9 cellular contexts compared by ENCODE assay signal in genomic region chr16:29663020-29663828, GRCh38. TPM values are rescaled to one million over a fixed set of nuclear protein-coding genes. Genes with fewer than 3 reads are reported as not detected.
DNase-seq lines count a peak whose midpoint lies in the region; ATAC-seq and TF ChIP-seq lines count a peak whose summit lies in the region.
"Had no signal": no experiment of that assay in that cellular context is flagged by ENCODE, and none has a peak within 500 bp of the region (broad histone marks: within the 10 kb centered on the region; RNA-seq: fewer than 3 reads in every experiment).

A gene with protein sequence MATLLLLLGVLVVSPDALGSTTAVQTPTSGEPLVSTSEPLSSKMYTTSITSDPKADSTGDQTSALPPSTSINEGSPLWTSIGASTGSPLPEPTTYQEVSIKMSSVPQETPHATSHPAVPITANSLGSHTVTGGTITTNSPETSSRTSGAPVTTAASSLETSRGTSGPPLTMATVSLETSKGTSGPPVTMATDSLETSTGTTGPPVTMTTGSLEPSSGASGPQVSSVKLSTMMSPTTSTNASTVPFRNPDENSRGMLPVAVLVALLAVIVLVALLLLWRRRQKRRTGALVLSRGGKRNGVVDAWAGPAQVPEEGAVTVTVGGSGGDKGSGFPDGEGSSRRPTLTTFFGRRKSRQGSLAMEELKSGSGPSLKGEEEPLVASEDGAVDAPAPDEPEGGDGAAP (plus strand): TSS chr16:29663247. CDS start chr16:29663729, 482 bp downstream.

- H3K4me3 ChIP-seq in GM23338 = no peak within 1 kb of the TSS
- peak within 1 kb of the TSS; percentile 11 for H3K4me3 ChIP-seq in coronary artery

- no peaks in the 10 kb centered on the region for H3K36me3 ChIP-seq in GM23338 (ENCODE audit: insufficient read depth)

- H3K4me1 Mint-ChIP-seq in GM23338 (peaks cover 37% of the 10 kb centered on the region), T-cell (peaks cover 59 to 84% (median 76%) of the 10 kb centered on the region in 3 donors)
- H3K4me1 Mint-ChIP-seq in stimulated activated naive B cell treated with anti-CD40 and anti-IgM and Interleukin-4, amounts not matched to agents 10 μg/mL and 1 μg/mL and 100 μg/mL, for 72 hours = peaks cover 51 to 71% of the 10 kb centered on the region in 2 donors

- H3K9me2 ChIP-seq in GM23338 (ENCODE audit: insufficient read depth) = no peaks in the 10 kb centered on the region

- peaks cover 13% of the 10 kb centered on the region; the same call in 1 of the 2 replicates for H3F3A ChIP-seq in GM23338 (replicated peaks; ENCODE audit: low read depth)

- TF ChIP-seq CTCF in GM23338 (conservative IDR thresholded peaks at IDR 0.05; ENCODE audit: low read depth in 2 of 2) (no peak), coronary artery (IDR thresholded peaks at IDR 0.05) (no peak)

- H3K9me3 Mint-ChIP-seq in GM23338 (no peaks in the 10 kb centered on the region), T-cell (no peaks in the 10 kb centered on the region)
- H3K9me3 Mint-ChIP-seq in stimulated activated naive B cell treated with anti-CD40 and anti-IgM and Interleukin-4, amounts not matched to agents 10 μg/mL and 1 μg/mL and 100 μg/mL, for 72 hours = no peaks in the 10 kb centered on the region
- H3K9me3 Mint-ChIP-seq: neural crest cell had no signal

- H3K27ac Mint-ChIP-seq in GM23338 = no peak within 1 kb of the TSS
- peak within 1 kb of the TSS; percentile 96 to 98 for H3K27ac Mint-ChIP-seq in T-cell
- H3K27ac Mint-ChIP-seq in stimulated activated naive B cell treated with anti-CD40 and anti-IgM and Interleukin-4, amounts not matched to agents 10 μg/mL and 1 μg/mL and 100 μg/mL, for 72 hours = peak within 1 kb of the TSS; percentile 92

- ATAC-seq in GM23338 (no peak), T-cell (replicated peaks in 1 of 4) (peak; percentile 32 to 52 (median 48)), HG02678 (IDR thresholded peaks at IDR 0.05; ENCODE audit: unreplicated experiment) (no peak), HG02763 (IDR thresholded peaks at IDR 0.05; ENCODE audit: unreplicated experiment) (no peak), HG03025 (IDR thresholded peaks at IDR 0.05; ENCODE audit: low FRiP score, unreplicated experiment) (no peak)
- peak in 1 of 2 donors; percentile 10 for ATAC-seq in stimulated activated naive B cell treated with anti-CD40 and anti-IgM and Interleukin-4, amounts not matched to agents 10 μg/mL and 1 μg/mL and 100 μg/mL, for 72 hours (replicated peaks)

- H3K36me3 Mint-ChIP-seq in GM23338 (ENCODE audit: low read depth) (no peaks in the 10 kb centered on the region), T-cell (peaks cover 4% of the 10 kb centered on the region)
- H3K36me3 Mint-ChIP-seq in stimulated activated naive B cell treated with anti-CD40 and anti-IgM and Interleukin-4, amounts not matched to agents 10 μg/mL and 1 μg/mL and 100 μg/mL, for 72 hours = peaks cover 19 to 33% of the 10 kb centered on the region in 2 donors

- no peaks in the 10 kb centered on the region for H3K79me2 ChIP-seq in GM23338 (replicated peaks; ENCODE audit: insufficient read depth)

- H4K20me1 ChIP-seq in GM23338 (replicated peaks; ENCODE audit: insufficient read depth) = no peaks in the 10 kb centered on the region

- H3K27ac ChIP-seq in GM23338 (ENCODE audit: low read depth) (no peak within 1 kb of the TSS), coronary artery (no peak within 1 kb of the TSS)

- no peak within 1 kb of the TSS; the same call in 2 of the 3 replicates for H3K4me3 Mint-ChIP-seq in GM23338
- H3K4me3 Mint-ChIP-seq in T-cell = peak within 1 kb of the TSS; percentile 96 to 99 (median 98)
- peak within 1 kb of the TSS; percentile 87 to 97 for H3K4me3 Mint-ChIP-seq in stimulated activated naive B cell treated with anti-CD40 and anti-IgM and Interleukin-4, amounts not matched to agents 10 μg/mL and 1 μg/mL and 100 μg/mL, for 72 hours
- H3K4me3 Mint-ChIP-seq: neural crest cell had no signal

- H3K27me3 ChIP-seq in GM23338 (ENCODE audit: insufficient read depth) = no peaks in the 10 kb centered on the region

- POLR2A ChIA-PET in T-cell (lab: Charles Lee) = interaction anchor here in 1 of 2 donors (0.6 kb wide), 1 partner anchor 905 kb away, joined by 5 read pairs; no protein-coding TSS in a partner anchor

- CTCF ChIA-PET in T-cell (lab: Charles Lee) = interaction anchor here (0.5 to 0.7 kb wide), 4 partner anchors 20 to 828 kb away, joined by 3 to 5 read pairs (median 3); no protein-coding TSS in a partner anchor

- peaks cover 18% of the 10 kb centered on the region for H3K4me1 ChIP-seq in GM23338 (ENCODE audit: insufficient read depth)

- peak within 1 kb of the TSS; percentile 38; the same call in 1 of the 2 replicates for H2AFZ ChIP-seq in GM23338

- DNase-seq in GM23338 (ENCODE audit: low spot score) = peak; percentile 28
- DNase-seq in T-cell = peak in 12 of 34 experiments; percentile 9 to 57 (median 34)
- DNase-seq in coronary artery (ENCODE audit: low spot score) = no peak
- DNase-seq in stimulated activated naive B cell treated with anti-CD40 and anti-IgM and Interleukin-4, amounts not matched to agents 10 μg/mL and 1 μg/mL and 100 μg/mL, for 72 hours = peak; percentile 46
- DNase-seq in ureter (ENCODE audit: low spot score) = no peak

- peaks cover 16% of the 10 kb centered on the region for H3K27me3 Mint-ChIP-seq in GM23338 (ENCODE audit: insufficient read depth, low read depth, poor library complexity)
- H3K27me3 Mint-ChIP-seq in T-cell = no peaks in the 10 kb centered on the region
- H3K27me3 Mint-ChIP-seq in stimulated activated naive B cell treated with anti-CD40 and anti-IgM and Interleukin-4, amounts not matched to agents 10 μg/mL and 1 μg/mL and 100 μg/mL, for 72 hours = no peaks in the 10 kb centered on the region

- 0 out of 2 replicates have a peak within 1 kb of the TSS, but pooled peaks have one; percentile 10 for H3K4me2 ChIP-seq in GM23338

TF ChIP-seq in GM23338, 12 proteins besides CTCF, POLR2A, EP300 and RAD21 (continues in another document):
- TF ChIP-seq POLR2AphosphoS5 (IDR thresholded peaks at IDR 0.05; ENCODE audit: low read depth) (no peak), REST (IDR thresholded peaks at IDR 0.05; ENCODE audit: unreplicated experiment) (no peak)
- TF ChIP-seq, protein P1, sequence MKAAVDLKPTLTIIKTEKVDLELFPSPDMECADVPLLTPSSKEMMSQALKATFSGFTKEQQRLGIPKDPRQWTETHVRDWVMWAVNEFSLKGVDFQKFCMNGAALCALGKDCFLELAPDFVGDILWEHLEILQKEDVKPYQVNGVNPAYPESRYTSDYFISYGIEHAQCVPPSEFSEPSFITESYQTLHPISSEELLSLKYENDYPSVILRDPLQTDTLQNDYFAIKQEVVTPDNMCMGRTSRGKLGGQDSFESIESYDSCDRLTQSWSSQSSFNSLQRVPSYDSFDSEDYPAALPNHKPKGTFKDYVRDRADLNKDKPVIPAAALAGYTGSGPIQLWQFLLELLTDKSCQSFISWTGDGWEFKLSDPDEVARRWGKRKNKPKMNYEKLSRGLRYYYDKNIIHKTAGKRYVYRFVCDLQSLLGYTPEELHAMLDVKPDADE (IDR thresholded peaks at IDR 0.05) = no peak

RNA-seq across cellular contexts. Expression of the gene that starts here (rescaled TPM):
- total RNA-seq in GM23338 (2014; rRNA removed; shearing (Covaris generic)) = 2.1 and 2.3 TPM in 2 replicates
- 0.52 and 0.82 TPM in 2 replicates for polyA plus RNA-seq in GM23338 (2016; fragmentation: Nextera tagmentation; extraction: Ambion mirVana)
- total RNA-seq in T-cell (100 to 1,000 TPM; 124 to 172 (median 161) TPM), ureter (4.2 TPM)

Comparison
In these comparisons a context has a peak if more than half of its experiments do, and no peak if none do; other contexts are left out.
1. RNA of the gene that starts here (total RNA-seq): 124 to 172 TPM in T-cell; 4.2 TPM in ureter (single experiment) and 2.1 to 2.3 TPM in GM23338; every median in the first group is over 10 times any median in the second.
2. ATAC-seq: peak in T-cell (4 of 4); none in GM23338 (single experiment), HG02678 (single experiment), HG02763 (single experiment) and HG03025 (single experiment).
3. DNase-seq: peak in GM23338 (single experiment) and stimulated activated naive B cell treated with anti-CD40 and anti-IgM and Interleukin-4, amounts not matched to agents 10 μg/mL and 1 μg/mL and 100 μg/mL, for 72 hours (single experiment); none in coronary artery (single experiment) and ureter (single experiment).